1 cellular context compared by ENCODE assay signal in genomic region chr16:75267631-75268264, GRCh38.
TF ChIP-seq lines count a peak whose summit lies in the region.

No MANE protein-coding gene starts in this region.

TF ChIP-seq in HepG2, 621 proteins besides CTCF, POLR2A, EP300 and RAD21 (continued from another document and continues in another):
- no peak for TF ChIP-seq MXD1 (CRISPR knock-in tag; IDR thresholded peaks at IDR 0.05)
- TF ChIP-seq HDAC6 (IDR thresholded peaks at IDR 0.05; ENCODE audit: low read depth, low read length), result no peak
- TF ChIP-seq AGO2 (optimal IDR thresholded peaks at IDR 0.05; ENCODE audit: low read depth, low read length), result no peak
- TF ChIP-seq MEIS2 (CRISPR knock-in tag; IDR thresholded peaks at IDR 0.05), result peak; percentile 49; the same call in 1 of the 2 replicates
- TF ChIP-seq HNRNPL (IDR thresholded peaks at IDR 0.05; ENCODE audit: low read depth, low read length), result peak; percentile 94
- no peak for TF ChIP-seq ZNF34 (CRISPR knock-in tag; IDR thresholded peaks at IDR 0.05; ENCODE audit: borderline replicate concordance)
- TF ChIP-seq ZBTB3 (CRISPR knock-in tag; IDR thresholded peaks at IDR 0.05; ENCODE audit: borderline replicate concordance, low read depth), result no peak
- no peak for TF ChIP-seq NFKBIZ (CRISPR knock-in tag; IDR thresholded peaks at IDR 0.05)
- TF ChIP-seq, protein P1, sequence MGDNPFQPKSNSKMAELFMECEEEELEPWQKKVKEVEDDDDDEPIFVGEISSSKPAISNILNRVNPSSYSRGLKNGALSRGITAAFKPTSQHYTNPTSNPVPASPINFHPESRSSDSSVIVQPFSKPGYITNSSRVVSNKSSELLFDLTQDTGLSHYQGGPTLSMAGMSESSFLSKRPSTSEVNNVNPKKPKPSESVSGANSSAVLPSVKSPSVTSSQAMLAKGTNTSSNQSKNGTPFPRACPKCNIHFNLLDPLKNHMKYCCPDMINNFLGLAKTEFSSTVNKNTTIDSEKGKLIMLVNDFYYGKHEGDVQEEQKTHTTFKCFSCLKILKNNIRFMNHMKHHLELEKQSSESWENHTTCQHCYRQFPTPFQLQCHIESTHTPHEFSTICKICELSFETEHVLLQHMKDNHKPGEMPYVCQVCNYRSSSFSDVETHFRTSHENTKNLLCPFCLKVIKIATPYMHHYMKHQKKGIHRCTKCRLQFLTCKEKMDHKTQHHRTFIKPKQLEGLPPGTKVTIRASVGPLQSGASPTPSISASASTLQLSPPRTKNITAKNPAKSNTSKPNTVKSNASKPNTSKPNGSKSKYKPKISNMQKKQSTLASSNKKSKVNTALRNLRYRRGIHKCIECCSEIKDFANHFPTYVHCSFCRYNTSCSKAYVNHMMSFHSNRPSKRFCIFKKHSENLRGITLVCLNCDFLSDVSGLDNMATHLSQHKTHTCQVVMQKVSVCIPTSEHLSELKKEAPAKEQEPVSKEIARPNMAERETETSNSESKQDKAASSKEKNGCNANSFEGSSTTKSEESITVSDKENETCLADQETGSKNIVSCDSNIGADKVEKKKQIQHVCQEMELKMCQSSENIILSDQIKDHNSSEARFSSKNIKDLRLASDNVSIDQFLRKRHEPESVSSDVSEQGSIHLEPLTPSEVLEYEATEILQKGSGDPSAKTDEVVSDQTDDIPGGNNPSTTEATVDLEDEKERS (CRISPR knock-in tag; IDR thresholded peaks at IDR 0.05), result no peak
- no peak for TF ChIP-seq ZNF784 (CRISPR knock-in tag; IDR thresholded peaks at IDR 0.05; ENCODE audit: borderline replicate concordance)
- no peak for TF ChIP-seq ZBTB49 (CRISPR knock-in tag; IDR thresholded peaks at IDR 0.05; ENCODE audit: borderline replicate concordance)
- no peak for TF ChIP-seq ZNF20 (CRISPR knock-in tag; IDR thresholded peaks at IDR 0.05)
- TF ChIP-seq ZNF598 (CRISPR knock-in tag; IDR thresholded peaks at IDR 0.05; ENCODE audit: borderline replicate concordance), result no peak
- TF ChIP-seq FOSL1 (CRISPR knock-in tag; IDR thresholded peaks at IDR 0.05; ENCODE audit: borderline replicate concordance), result peak; percentile 65; the same call in 1 of the 2 replicates
- no peak for TF ChIP-seq SPEN (CRISPR knock-in tag; IDR thresholded peaks at IDR 0.05; ENCODE audit: low read depth)
- no peak for TF ChIP-seq ZNF354B (CRISPR knock-in tag; IDR thresholded peaks at IDR 0.05)
- TF ChIP-seq ZNF460 (CRISPR knock-in tag; IDR thresholded peaks at IDR 0.05; ENCODE audit: borderline replicate concordance), result no peak
- TF ChIP-seq ZNF629 (CRISPR knock-in tag; conservative IDR thresholded peaks at IDR 0.05), result no peak
- no peak for TF ChIP-seq ZNF572 (CRISPR knock-in tag; IDR thresholded peaks at IDR 0.05)
- no peak for TF ChIP-seq NR2F1 (CRISPR knock-in tag; IDR thresholded peaks at IDR 0.05)
- TF ChIP-seq ZNF652 (CRISPR knock-in tag; IDR thresholded peaks at IDR 0.05; ENCODE audit: borderline replicate concordance, low read depth), result no peak
- TF ChIP-seq UBTF (CRISPR knock-in tag; IDR thresholded peaks at IDR 0.05), result no peak
- TF ChIP-seq GLMP (CRISPR knock-in tag; IDR thresholded peaks at IDR 0.05; ENCODE audit: borderline replicate concordance), result no peak
- TF ChIP-seq ZC3H4 (CRISPR knock-in tag; IDR thresholded peaks at IDR 0.05; ENCODE audit: borderline replicate concordance), result no peak
- TF ChIP-seq ZNF660 (CRISPR knock-in tag; IDR thresholded peaks at IDR 0.05; ENCODE audit: borderline replicate concordance, low read depth), result no peak
- TF ChIP-seq MAFF (IDR thresholded peaks at IDR 0.05; ENCODE audit: low read depth, low read length), result no peak
- TF ChIP-seq KDM5A (IDR thresholded peaks at IDR 0.05; ENCODE audit: borderline replicate concordance, low read length), result no peak
- peak; percentile 82; the same call in 1 of the 2 replicates for TF ChIP-seq JUND (CRISPR knock-in tag; IDR thresholded peaks at IDR 0.05)
- no peak for TF ChIP-seq YEATS4 (CRISPR knock-in tag; IDR thresholded peaks at IDR 0.05; ENCODE audit: borderline replicate concordance)
- no peak for TF ChIP-seq ADNP (CRISPR knock-in tag; IDR thresholded peaks at IDR 0.05)
- no peak for TF ChIP-seq MYPOP (CRISPR knock-in tag; IDR thresholded peaks at IDR 0.05)
- TF ChIP-seq, protein P2, sequence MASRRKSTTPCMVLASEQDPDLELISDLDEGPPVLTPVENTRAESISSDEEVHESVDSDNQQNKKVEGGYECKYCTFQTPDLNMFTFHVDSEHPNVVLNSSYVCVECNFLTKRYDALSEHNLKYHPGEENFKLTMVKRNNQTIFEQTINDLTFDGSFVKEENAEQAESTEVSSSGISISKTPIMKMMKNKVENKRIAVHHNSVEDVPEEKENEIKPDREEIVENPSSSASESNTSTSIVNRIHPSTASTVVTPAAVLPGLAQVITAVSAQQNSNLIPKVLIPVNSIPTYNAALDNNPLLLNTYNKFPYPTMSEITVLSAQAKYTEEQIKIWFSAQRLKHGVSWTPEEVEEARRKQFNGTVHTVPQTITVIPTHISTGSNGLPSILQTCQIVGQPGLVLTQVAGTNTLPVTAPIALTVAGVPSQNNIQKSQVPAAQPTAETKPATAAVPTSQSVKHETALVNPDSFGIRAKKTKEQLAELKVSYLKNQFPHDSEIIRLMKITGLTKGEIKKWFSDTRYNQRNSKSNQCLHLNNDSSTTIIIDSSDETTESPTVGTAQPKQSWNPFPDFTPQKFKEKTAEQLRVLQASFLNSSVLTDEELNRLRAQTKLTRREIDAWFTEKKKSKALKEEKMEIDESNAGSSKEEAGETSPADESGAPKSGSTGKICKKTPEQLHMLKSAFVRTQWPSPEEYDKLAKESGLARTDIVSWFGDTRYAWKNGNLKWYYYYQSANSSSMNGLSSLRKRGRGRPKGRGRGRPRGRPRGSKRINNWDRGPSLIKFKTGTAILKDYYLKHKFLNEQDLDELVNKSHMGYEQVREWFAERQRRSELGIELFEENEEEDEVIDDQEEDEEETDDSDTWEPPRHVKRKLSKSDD (CRISPR knock-in tag; IDR thresholded peaks at IDR 0.05; ENCODE audit: low read depth), result no peak
- TF ChIP-seq MLLT10 (CRISPR knock-in tag; IDR thresholded peaks at IDR 0.05), result no peak
- no peak for TF ChIP-seq ZNF503 (CRISPR knock-in tag; IDR thresholded peaks at IDR 0.05)
- TF ChIP-seq ZFP36L2 (CRISPR knock-in tag; IDR thresholded peaks at IDR 0.05), result no peak
- TF ChIP-seq SP1 (IDR thresholded peaks at IDR 0.05), result no peak
- no peak for TF ChIP-seq SP1 (CRISPR knock-in tag; IDR thresholded peaks at IDR 0.05)
- no peak for TF ChIP-seq BRCA1 (CRISPR knock-in tag; IDR thresholded peaks at IDR 0.05)
- TF ChIP-seq ZNF530 (CRISPR knock-in tag; IDR thresholded peaks at IDR 0.05; ENCODE audit: low read depth), result no peak
- TF ChIP-seq ZNF30 (CRISPR knock-in tag; IDR thresholded peaks at IDR 0.05), result no peak
- no peak for TF ChIP-seq AKNA (CRISPR knock-in tag; IDR thresholded peaks at IDR 0.05; ENCODE audit: borderline replicate concordance)
